Comparison of ENCODE assay signal across 8 cellular contexts in genomic region chr19:3095375-3096191, GRCh38. TPM values are rescaled to one million over a fixed set of nuclear protein-coding genes. Genes with fewer than 3 reads are reported as not detected.
DNase-seq lines count a peak whose midpoint lies in the region; ATAC-seq and TF ChIP-seq lines count a peak whose summit lies in the region.

No MANE protein-coding gene starts in this region.

- no peaks in the 10 kb centered on the region for H3K36me3 Mint-ChIP-seq in MCF 10A (ENCODE audit: insufficient read depth, unreplicated experiment)

- peaks cover 24% of the 10 kb centered on the region for H3K4me1 Mint-ChIP-seq in MCF 10A (ENCODE audit: insufficient read depth, unreplicated experiment)

- no peaks in the 10 kb centered on the region for H3K9me3 Mint-ChIP-seq in MCF 10A (ENCODE audit: unreplicated experiment)

- WGBS in mesodermal cell (ENCODE audit: insufficient coverage in 2 of 2), 2 experiments, result 7 to 9% methylated on average over 18 to 27 of the region's 32 CpGs

- CTCF ChIA-PET in MCF 10A (lab: Yijun Ruan, JAX), result interaction anchor here (0.6 to 1.3 kb wide), 3 partner anchors 8 to 144 kb away, joined by 3 to 7 read pairs (median 5); no protein-coding TSS in a partner anchor

- no TSS peak for BruUV-seq in MCF 10A (replicated peaks; lab: Mats Ljungman, UMichigan)

- no peaks in the 10 kb centered on the region for H3K36me3 ChIP-seq in mesodermal cell (ENCODE audit: control insufficient read depth, insufficient read depth, low read length)
- no peaks in the 10 kb centered on the region for H3K36me3 ChIP-seq in subcutaneous abdominal adipose tissue (ENCODE audit: control insufficient read depth in 5 of 5, insufficient read depth in 5 of 5, low read length in 5 of 5)

- TF ChIP-seq CTCF in GM12864 (IDR thresholded peaks at IDR 0.05; ENCODE audit: low read depth, low read length, missing control alignments) (no peak), MCF 10A (IDR thresholded peaks at IDR 0.05; ENCODE audit: unreplicated experiment) (no peak)

- peak overlapping the region; percentile 88 for H3K27ac Mint-ChIP-seq in MCF 10A (ENCODE audit: low read depth, unreplicated experiment)

- no peak for ATAC-seq in GM21717 (IDR thresholded peaks at IDR 0.05; ENCODE audit: unreplicated experiment)
- ATAC-seq in GM21825 (IDR thresholded peaks at IDR 0.05; ENCODE audit: unreplicated experiment), result no peak

- H3K27ac ChIP-seq in mesodermal cell (ENCODE audit: low read depth, low read length, severe bottlenecking) (no peak overlapping the region), subcutaneous abdominal adipose tissue (ENCODE audit: low read depth, low read length) (peak overlapping the region; percentile 54)

- peak overlapping the region; percentile 93 for H3K4me3 Mint-ChIP-seq in MCF 10A (ENCODE audit: unreplicated experiment)

- peaks cover 18% of the 10 kb centered on the region for H3K4me1 ChIP-seq in mesodermal cell (ENCODE audit: control insufficient read depth, insufficient read depth, low read length, poor library complexity, severe bottlenecking)
- H3K4me1 ChIP-seq in subcutaneous abdominal adipose tissue (ENCODE audit: control insufficient read depth in 5 of 5, insufficient read depth in 5 of 5, low read length in 5 of 5), result peaks cover 16 to 64% (median 59%) of the 10 kb centered on the region in 5 donors

- POLR2A ChIA-PET in MCF 10A (lab: Yijun Ruan, JAX), result interaction anchor here (0.6 to 4.0 kb wide), 7 partner anchors 33 to 554 kb away, joined by 3 to 16 read pairs (median 4); partner anchors contain the start of gene TLE5

- H3K27me3 Mint-ChIP-seq in MCF 10A (ENCODE audit: insufficient read depth, unreplicated experiment), result no peaks in the 10 kb centered on the region

- H3K9me3 ChIP-seq in mesodermal cell (ENCODE audit: control insufficient read depth, low read length), result no peaks in the 10 kb centered on the region
- H3K9me3 ChIP-seq in subcutaneous abdominal adipose tissue (ENCODE audit: control insufficient read depth in 5 of 5, low read length in 5 of 5), result no peaks in the 10 kb centered on the region

- DNase-seq in GM12864 (ENCODE audit: low read depth) (no peak), T-helper 2 cell (peak; percentile 14 to 67 (median 51)), MCF 10A (ENCODE audit: unreplicated experiment) (peak; percentile 31), NCI-H2196 (lab: John Stamatoyannopoulos, UW; ENCODE audit: unreplicated experiment) (no peak)

- intact Hi-C loops in MCF 10A (cut with micrococcal nuclease), result no loop called here

- peak overlapping the region; percentile 81 to 99 (median 95) for H3K9ac ChIP-seq in subcutaneous abdominal adipose tissue (ENCODE audit: low read length in 5 of 5)

- H3K4me3 ChIP-seq in GM12864 (ENCODE audit: low read depth, low read length) (peak overlapping the region; percentile 71), mesodermal cell (ENCODE audit: extremely low read depth, insufficient read depth, low read length, poor library complexity, severe bottlenecking) (peak overlapping the region; percentile 85), subcutaneous abdominal adipose tissue (ENCODE audit: low read depth in 1 of 5, low read length in 5 of 5) (peak overlapping the region; percentile 83 to 94 (median 91))

- no peaks in the 10 kb centered on the region for H3K27me3 ChIP-seq in subcutaneous abdominal adipose tissue (ENCODE audit: control insufficient read depth in 5 of 5, insufficient read depth in 4 of 5, low read length in 5 of 5)

RNA-seq across cellular contexts. Expression of gene GNA11, which starts 1.4 kb away (rescaled TPM):
- 40.9 and 48.1 TPM in 2 replicates for total RNA-seq in MCF 10A (2022)
- 23.3 TPM for polyA plus RNA-seq in mesodermal cell (2013, experiment 1 of 2)
- polyA plus RNA-seq in mesodermal cell (2013, experiment 2 of 2), result 19.4 TPM

RNA-seq across cellular contexts. Expression of gene TLE5, which starts 33.3 kb away (rescaled TPM):
- total RNA-seq in MCF 10A (2022), result 266 and 273 TPM in 2 replicates
- polyA plus RNA-seq in mesodermal cell (2013, experiment 1 of 2), result 258 TPM
- polyA plus RNA-seq in mesodermal cell (2013, experiment 2 of 2), result 274 TPM

RNA-seq across cellular contexts. Expression of gene GNA15, which starts 40.2 kb away (rescaled TPM):
- 32.9 and 47.1 TPM in 2 replicates for total RNA-seq in MCF 10A (2022)
- polyA plus RNA-seq in mesodermal cell (2013, experiment 1 of 2), result not detected
- polyA plus RNA-seq in mesodermal cell (2013, experiment 2 of 2), result not detected

Comparison
In these comparisons a context has a peak if more than half of its experiments do, and no peak if none do; other contexts are left out.
1. DNase-seq: peak in T-helper 2 cell (5 of 5) and MCF 10A (single experiment); none in GM12864 (single experiment) and NCI-H2196 (single experiment).
2. Peak in every context shown above with its lines, with median percentiles within 50 percentile points of each other: H3K4me3 ChIP-seq.